Comparison of ENCODE assay signal across 14 cellular contexts in the genomic region with DNA sequence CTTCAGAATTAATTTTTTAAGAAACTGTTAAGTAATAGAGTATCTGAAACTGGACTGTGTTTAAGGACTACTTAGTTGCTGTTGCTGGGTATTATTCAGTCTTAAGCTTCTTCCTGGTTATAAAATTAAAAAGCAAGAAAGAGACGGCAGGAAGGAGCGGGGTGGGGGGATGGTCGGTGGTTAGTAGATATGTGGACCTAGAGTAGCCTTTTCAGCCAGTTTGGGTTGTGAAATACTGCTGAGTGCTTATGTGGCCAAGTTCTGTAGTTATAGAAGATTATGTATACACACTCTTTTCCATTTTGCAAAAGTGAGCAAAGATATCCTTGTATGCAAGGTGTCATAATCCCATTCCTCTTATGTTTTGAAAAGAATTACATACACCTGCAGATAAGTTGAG. TPM values are rescaled to one million over a fixed set of nuclear protein-coding genes. Genes with fewer than 3 reads are reported as not detected.
DNase-seq lines count a peak whose midpoint lies in the region; ATAC-seq and TF ChIP-seq lines count a peak whose summit lies in the region.
"Had no signal": no experiment of that assay in that cellular context is flagged by ENCODE, and none has a peak within 500 bp of the region (broad histone marks: within the 10 kb centered on the region; RNA-seq: fewer than 3 reads in every experiment).

No MANE protein-coding gene starts in this region.

- H3K4me3 ChIP-seq in MG63 = no peak overlapping the region
- no peak overlapping the region for H3K4me3 ChIP-seq in retinal pigment epithelial cell (ENCODE audit: low read length)
- H3K4me3 ChIP-seq: K562, right atrium auricular region had no signal

- DNase-seq in MG63 = peak; percentile 47
- peak; percentile 76 for DNase-seq in fibroblast of gingiva (ENCODE audit: low read depth)
- peak; percentile 41 for DNase-seq in retinal pigment epithelial cell (ENCODE audit: low read depth)
- no peak for DNase-seq in NCI-H2171 treated with DMSO at 0.1 percent for 48 hours (lab: John Stamatoyannopoulos, UW)
- DNase-seq in cortex of kidney (lab: John Stamatoyannopoulos, UW) = no peak
- DNase-seq: anterior cingulate cortex, DMS153, T-helper 1 cell had no signal

- H3K9me3 ChIP-seq in MG63 = no peaks in the 10 kb centered on the region
- H3K9me3 ChIP-seq: right atrium auricular region had no signal

- H3K36me3 ChIP-seq in MG63 = peaks cover 38% of the 10 kb centered on the region
- H3K36me3 ChIP-seq: right atrium auricular region had no signal

- ATAC-seq in GM18498 (IDR thresholded peaks at IDR 0.05; ENCODE audit: unreplicated experiment) (peak; percentile 16), GM19351 (IDR thresholded peaks at IDR 0.05; ENCODE audit: unreplicated experiment) (no peak), GM18517 (IDR thresholded peaks at IDR 0.05; ENCODE audit: unreplicated experiment) (no peak)
- ATAC-seq: esophagus mucosa, K562 had no signal

- no peak for TF ChIP-seq CTCF in retinal pigment epithelial cell (conservative IDR thresholded peaks at IDR 0.05; ENCODE audit: low read depth, low read length)

- no peaks in the 10 kb centered on the region for H3K27me3 ChIP-seq in MG63
- H3K27me3 ChIP-seq: right atrium auricular region had no signal

RNA-seq across cellular contexts. Expression of a gene that starts 28.5 kb away (rescaled TPM):
- total RNA-seq in MG63 (2014; rRNA removed; shearing (Covaris generic); ENCODE audit: low replicate concordance) = 123 and 124 TPM in 2 replicates

Comparison
In these comparisons a context has a peak if more than half of its experiments do, and no peak if none do; other contexts are left out.
1. DNase-seq: peak in MG63 (single experiment), fibroblast of gingiva (single experiment) and retinal pigment epithelial cell (single experiment); none in NCI-H2171 treated with DMSO at 0.1 percent for 48 hours (single experiment) and cortex of kidney (single experiment).